ENCODE assay signal across 23 cellular contexts in genomic region chr15:45037936-45038335, GRCh38. TPM values are rescaled to one million over a fixed set of nuclear protein-coding genes. Genes with fewer than 3 reads are reported as not detected.
DNase-seq lines count a peak whose midpoint lies in the region; ATAC-seq and TF ChIP-seq lines count a peak whose summit lies in the region.
"Had no signal": no experiment of that assay in that cellular context is flagged by ENCODE, and none has a peak within 500 bp of the region (broad histone marks: within the 10 kb centered on the region; RNA-seq: fewer than 3 reads in every experiment).

No MANE protein-coding gene starts in this region.

- H3K4me1 ChIP-seq in A673 (ENCODE audit: insufficient read depth, low read length, poor library complexity, severe bottlenecking) = peaks cover 29% of the 10 kb centered on the region
- peaks cover 4% of the 10 kb centered on the region for H3K4me1 ChIP-seq in prostate gland (replicated peaks)
- H3K4me1 ChIP-seq: Peyer's patch had no signal

- H3K9me3 ChIP-seq in A673 (ENCODE audit: low read depth, low read length, poor library complexity, severe bottlenecking) (no peaks in the 10 kb centered on the region), prostate gland (no peaks in the 10 kb centered on the region)
- H3K9me3 ChIP-seq: Peyer's patch had no signal

- no peak for TF ChIP-seq POLR2A in prostate gland (IDR thresholded peaks at IDR 0.05)

- no peaks in the 10 kb centered on the region for H3K27me3 Mint-ChIP-seq in effector memory CD8-positive, alpha-beta T cell
- H3K27me3 Mint-ChIP-seq: IgD-negative memory B cell had no signal

- H3K4me1 Mint-ChIP-seq in effector memory CD8-positive, alpha-beta T cell (ENCODE audit: low read depth in 2 of 2) = peaks cover 0 to 14% of the 10 kb centered on the region in 2 donors

- CTCF ChIA-PET in A673 (lab: Charles Lee) = interaction anchor here (0.7 to 1.4 kb wide), 4 partner anchors 71 to 508 kb away, joined by 3 to 4 read pairs (median 3); no protein-coding TSS in a partner anchor

- TF ChIP-seq CTCF in A673 (conservative IDR thresholded peaks at IDR 0.05; ENCODE audit: low read depth, low read length) (no peak), C4-2B (conservative IDR thresholded peaks at IDR 0.05) (no peak), prostate gland (IDR thresholded peaks at IDR 0.05) (no peak)

- H3K27ac Mint-ChIP-seq in effector memory CD8-positive, alpha-beta T cell = peak overlapping the region; percentile 46 to 75
- H3K27ac Mint-ChIP-seq: CD8-positive, alpha-beta memory T cell had no signal

- 77% methylated on average over 4 of the region's 4 CpGs for WGBS in prostate gland

- ATAC-seq in effector memory CD8-positive, alpha-beta T cell (replicated peaks) = no peak
- no peak for ATAC-seq in GM21423 (IDR thresholded peaks at IDR 0.05; ENCODE audit: unreplicated experiment)
- ATAC-seq in HG03159 (IDR thresholded peaks at IDR 0.05; ENCODE audit: unreplicated experiment) = no peak

- H3K36me3 Mint-ChIP-seq in effector memory CD8-positive, alpha-beta T cell (ENCODE audit: insufficient read depth) = no peaks in the 10 kb centered on the region

- H3K4me3 ChIP-seq in A673 (ENCODE audit: low read depth, low read length, poor library complexity, severe bottlenecking) (no peak overlapping the region), prostate gland (no peak overlapping the region)
- H3K4me3 ChIP-seq: GM12878, Peyer's patch had no signal

- H3K36me3 ChIP-seq in A673 (ENCODE audit: insufficient read depth, low read length, poor library complexity, severe bottlenecking) (peaks cover 32% of the 10 kb centered on the region), prostate gland (no peaks in the 10 kb centered on the region)
- H3K36me3 ChIP-seq: Peyer's patch had no signal

- H3K4me3 Mint-ChIP-seq in effector memory CD8-positive, alpha-beta T cell = no peak overlapping the region
- H3K4me3 Mint-ChIP-seq: CD14-positive monocyte; CD8-positive, alpha-beta memory T cell had no signal

- H3K9me3 Mint-ChIP-seq in effector memory CD8-positive, alpha-beta T cell = no peaks in the 10 kb centered on the region
- H3K9me3 Mint-ChIP-seq: CD14-positive monocyte; CD8-positive, alpha-beta memory T cell; IgD-negative memory B cell had no signal

- no TSS peak for BruUV-seq in A673 (replicated peaks; lab: Mats Ljungman, UMichigan)

- intact Hi-C loops in A673 (cut with micrococcal nuclease; ENCODE audit: unreplicated experiment) = loop anchor here (1.0 kb wide), 1 partner anchor 127 kb away; no protein-coding TSS in a partner anchor
- intact Hi-C loops in prostate gland (cut with DNase I) = no loop called here

- H3K27me3 ChIP-seq in A673 (replicated peaks; ENCODE audit: insufficient read depth, low read depth, low read length, poor library complexity) (no peaks in the 10 kb centered on the region), prostate gland (replicated peaks; ENCODE audit: insufficient read depth) (no peaks in the 10 kb centered on the region)
- H3K27me3 ChIP-seq: Peyer's patch had no signal

- POLR2A ChIA-PET in A673 (lab: Charles Lee; ENCODE audit: low non-redundant PET) = interaction anchor here (0.7 to 0.8 kb wide), 2 partner anchors 125 to 127 kb away, joined by 3 read pairs; no protein-coding TSS in a partner anchor

- DNase-seq in A673 (ENCODE audit: low spot score) = peak; percentile 90
- no peak for DNase-seq in effector memory CD8-positive, alpha-beta T cell
- DNase-seq in prostate gland (ENCODE audit: low spot score) = no peak
- DNase-seq in islet precursor cell = no peak
- no peak for DNase-seq in NOMO-1 treated with DMSO at 0.1 percent for 48 hours (lab: John Stamatoyannopoulos, UW; ENCODE audit: unreplicated experiment)
- DNase-seq: CD8-positive, alpha-beta memory T cell; DMS 273 treated with DMSO at 0.1 percent for 48 hours; DMS79; EL; GDM1; H7; NCI-H1436; NCI-H2081 treated with DMSO at 0.1 percent for 48 hours; NCI-H2171; NCI-H226; OCI-M1; Peyer's patch had no signal

- H3K27ac ChIP-seq in A673 (ENCODE audit: low read depth, low read length, poor library complexity, severe bottlenecking) = peak overlapping the region; percentile 81
- H3K27ac ChIP-seq in C4-2B = peak overlapping the region; percentile 85; the same call in 1 of the 2 replicates
- H3K27ac ChIP-seq in prostate gland = peak overlapping the region; percentile 49 to 84

RNA-seq across cellular contexts. Expression of gene SORD, which starts 14.9 kb away (rescaled TPM):
- total RNA-seq in A673 (2021) = 252 and 286 TPM in 2 replicates
- total RNA-seq in prostate gland = 100 to 1,000 TPM; 197 to 593 TPM
